Comparison of ENCODE assay signal across 14 cellular contexts in genomic region chr3:41508063-41508696, GRCh38.
DNase-seq lines count a peak whose midpoint lies in the region; ATAC-seq and TF ChIP-seq lines count a peak whose summit lies in the region.
"Had no signal": no experiment of that assay in that cellular context is flagged by ENCODE, and none has a peak within 500 bp of the region (broad histone marks: within the 10 kb centered on the region; RNA-seq: fewer than 3 reads in every experiment).

No MANE protein-coding gene starts in this region.

- no peak for TF ChIP-seq POLR2A in ovary (IDR thresholded peaks at IDR 0.05)

- no peak for TF ChIP-seq EP300 in ovary (IDR thresholded peaks at IDR 0.05)

- ATAC-seq in foreskin keratinocyte (peak; percentile 98), GM21529 (IDR thresholded peaks at IDR 0.05; ENCODE audit: unreplicated experiment) (no peak)
- ATAC-seq: pancreas had no signal

- no peaks in the 10 kb centered on the region for H3K4me1 Mint-ChIP-seq in activated CD4-positive, alpha-beta memory T cell treated with anti-CD3 and anti-CD28 coated beads for 36 hours (ENCODE audit: low read depth)
- H3K4me1 Mint-ChIP-seq: activated CD4-positive, alpha-beta T cell treated with anti-CD3 and anti-CD28 coated beads, Interleukin-2, amount 10 ng/mL, durations not matched to agents 7 days and 5 days had no signal

- H3K36me3 Mint-ChIP-seq in activated CD4-positive, alpha-beta memory T cell treated with anti-CD3 and anti-CD28 coated beads for 36 hours: peaks cover 30% of the 10 kb centered on the region

- H3K4me3 ChIP-seq in ovary: no peak overlapping the region
- H3K4me3 ChIP-seq: pancreas, suprapubic skin had no signal

- H3K27me3 Mint-ChIP-seq in activated CD4-positive, alpha-beta memory T cell treated with anti-CD3 and anti-CD28 coated beads for 36 hours: no peaks in the 10 kb centered on the region
- H3K27me3 Mint-ChIP-seq: activated CD4-positive, alpha-beta T cell treated with anti-CD3 and anti-CD28 coated beads, Interleukin-2, amount 10 ng/mL, durations not matched to agents 7 days and 5 days; activated T-cell treated with anti-CD3 and anti-CD28 coated beads, Interleukin-2, amount 50 U/mL, for 24 hours had no signal

- POLR2A ChIA-PET in RWPE1 (lab: Yijun Ruan, JAX; ENCODE audit: low non-redundant PET): no interaction called here
- POLR2A ChIA-PET in activated CD4-positive, alpha-beta memory T cell treated with anti-CD3 and anti-CD28 coated beads for 36 hours (lab: Charles Lee): no interaction called here

- no peak overlapping the region for H3K27ac Mint-ChIP-seq in activated CD4-positive, alpha-beta memory T cell treated with anti-CD3 and anti-CD28 coated beads for 36 hours
- H3K27ac Mint-ChIP-seq: activated CD4-positive, alpha-beta T cell treated with anti-CD3 and anti-CD28 coated beads, Interleukin-2, amount 10 ng/mL, durations not matched to agents 7 days and 5 days; activated T-cell treated with anti-CD3 and anti-CD28 coated beads, Interleukin-2, amount 50 U/mL, for 24 hours had no signal

- no peak overlapping the region for H3K4me3 Mint-ChIP-seq in activated CD4-positive, alpha-beta memory T cell treated with anti-CD3 and anti-CD28 coated beads for 36 hours
- H3K4me3 Mint-ChIP-seq: activated CD4-positive, alpha-beta T cell treated with anti-CD3 and anti-CD28 coated beads, Interleukin-2, amount 10 ng/mL, durations not matched to agents 7 days and 5 days; activated T-cell treated with anti-CD3 and anti-CD28 coated beads, Interleukin-2, amount 50 U/mL, for 24 hours had no signal

- WGBS in ovary, 3 donors: 88 to 98% (median 96%) methylated on average over 7 of the region's 7 CpGs

- H3K9me3 Mint-ChIP-seq in activated CD4-positive, alpha-beta memory T cell treated with anti-CD3 and anti-CD28 coated beads for 36 hours: peaks cover 47% of the 10 kb centered on the region

- TF ChIP-seq CTCF in 22Rv1 (IDR thresholded peaks at IDR 0.05) (peak; percentile 43), RWPE1 (conservative IDR thresholded peaks at IDR 0.05; ENCODE audit: low read depth) (peak; percentile 32), foreskin keratinocyte (conservative IDR thresholded peaks at IDR 0.05) (peak; percentile 66), ovary (IDR thresholded peaks at IDR 0.05) (no peak)

- intact Hi-C loops in activated CD4-positive, alpha-beta memory T cell treated with anti-CD3 and anti-CD28 coated beads for 36 hours (cut with micrococcal nuclease): no loop called here
- intact Hi-C loops in ovary (cut with DNase I): no loop called here

- no peaks in the 10 kb centered on the region for H3K36me3 ChIP-seq in ovary
- H3K36me3 ChIP-seq: pancreas, suprapubic skin had no signal

- no peaks in the 10 kb centered on the region for H3K27me3 ChIP-seq in foreskin keratinocyte
- H3K27me3 ChIP-seq in ovary: no peaks in the 10 kb centered on the region
- H3K27me3 ChIP-seq: pancreas, suprapubic skin had no signal

- H3K9me3 ChIP-seq in ovary: no peaks in the 10 kb centered on the region
- H3K9me3 ChIP-seq: pancreas had no signal

- DNase-seq in H4 (ENCODE audit: low spot score) (peak; percentile 73), RWPE1 (ENCODE audit: low spot score) (peak; percentile 13), foreskin keratinocyte (peak; percentile 81 to 92), ovary (no peak), NCI-H1105 treated with DMSO at 0.1 percent for 48 hours (lab: John Stamatoyannopoulos, UW) (no peak)
- DNase-seq in activated CD4-positive, alpha-beta memory T cell treated with anti-CD3 and anti-CD28 coated beads for 36 hours: no peak
- DNase-seq: activated CD4-positive, alpha-beta T cell treated with anti-CD3 and anti-CD28 coated beads, Interleukin-2, amount 10 ng/mL, durations not matched to agents 7 days and 5 days; activated T-cell treated with anti-CD3 and anti-CD28 coated beads, Interleukin-2, amount 50 U/mL, for 24 hours; NCI-H1048; NCI-H524 had no signal

- H3K27ac ChIP-seq in 22Rv1 (no peak overlapping the region), RWPE1 (peak overlapping the region; percentile 85), foreskin keratinocyte (peak overlapping the region; percentile 84), ovary (no peak overlapping the region)
- H3K27ac ChIP-seq: pancreas, suprapubic skin had no signal

- H3K4me1 ChIP-seq in foreskin keratinocyte (peaks cover 12% of the 10 kb centered on the region), ovary (ENCODE audit: insufficient read depth) (no peaks in the 10 kb centered on the region)
- H3K4me1 ChIP-seq: pancreas, suprapubic skin had no signal

- CTCF ChIA-PET in RWPE1 (lab: Yijun Ruan, JAX): interaction anchor here (0.7 kb wide), 1 partner anchor 20 kb away, joined by 5 read pairs; no protein-coding TSS in a partner anchor
- CTCF ChIA-PET in activated CD4-positive, alpha-beta memory T cell treated with anti-CD3 and anti-CD28 coated beads for 36 hours (lab: Charles Lee): no interaction called here

Comparison
In these comparisons a context has a peak if more than half of its experiments do, and no peak if none do; other contexts are left out.
1. H3K27ac ChIP-seq: peak in RWPE1 (single experiment) and foreskin keratinocyte (single experiment); none in 22Rv1 (single experiment) and ovary (0 of 2).
2. CTCF ChIP-seq: peak in 22Rv1 (single experiment), RWPE1 (single experiment) and foreskin keratinocyte (single experiment); none in ovary (0 of 3).
3. DNase-seq: peak in H4 (single experiment), RWPE1 (single experiment) and foreskin keratinocyte (2 of 2); none in activated CD4-positive, alpha-beta memory T cell treated with anti-CD3 and anti-CD28 coated beads for 36 hours (single experiment), ovary (0 of 5) and NCI-H1105 treated with DMSO at 0.1 percent for 48 hours (single experiment).